ENCODE assay signal across 1 cellular context in genomic region chr2:240960309-240960962, GRCh38.
TF ChIP-seq lines count a peak whose summit lies in the region.

No MANE protein-coding gene starts in this region.

TF ChIP-seq in HepG2, 621 proteins besides CTCF, POLR2A, EP300 and RAD21 (continued from another document and continues in another):
- TF ChIP-seq ZNF276 (CRISPR knock-in tag; IDR thresholded peaks at IDR 0.05; ENCODE audit: low read depth) = 0 out of 2 replicates have a peak, but pooled peaks have one; percentile 1
- TF ChIP-seq PRDM15 (CRISPR knock-in tag; IDR thresholded peaks at IDR 0.05) = no peak
- TF ChIP-seq CENPT (CRISPR knock-in tag; IDR thresholded peaks at IDR 0.05; ENCODE audit: low read depth) = no peak
- peak; percentile 97 for TF ChIP-seq TARDBP (CRISPR knock-in tag; IDR thresholded peaks at IDR 0.05)
- TF ChIP-seq GFI1 (CRISPR knock-in tag; IDR thresholded peaks at IDR 0.05; ENCODE audit: borderline replicate concordance) = peak; percentile 84; the same call in 1 of the 2 replicates
- peak; percentile 16; the same call in 1 of the 2 replicates for TF ChIP-seq ZNF556 (CRISPR knock-in tag; IDR thresholded peaks at IDR 0.05; ENCODE audit: borderline replicate concordance)
- TF ChIP-seq THAP11 (CRISPR knock-in tag; IDR thresholded peaks at IDR 0.05) = peak; percentile 70
- peak; percentile 82; the same call in 1 of the 2 replicates for TF ChIP-seq FOXK1 (CRISPR knock-in tag; IDR thresholded peaks at IDR 0.05; ENCODE audit: borderline replicate concordance, low read depth)
- no peak for TF ChIP-seq ZNF121 (CRISPR knock-in tag; IDR thresholded peaks at IDR 0.05)
- no peak for TF ChIP-seq CENPBD1 (CRISPR knock-in tag; IDR thresholded peaks at IDR 0.05; ENCODE audit: borderline replicate concordance, low read depth)
- peak; percentile 90; the same call in 1 of the 2 replicates for TF ChIP-seq ZSCAN31 (CRISPR knock-in tag; IDR thresholded peaks at IDR 0.05; ENCODE audit: low read depth)
- 0 out of 2 replicates have a peak, but pooled peaks have one; percentile 65 for TF ChIP-seq DR1 (CRISPR knock-in tag; IDR thresholded peaks at IDR 0.05)
- TF ChIP-seq PAXIP1 (CRISPR knock-in tag; conservative IDR thresholded peaks at IDR 0.05) = peak; percentile 94
- no peak for TF ChIP-seq MTF1 (CRISPR knock-in tag; IDR thresholded peaks at IDR 0.05)
- no peak for TF ChIP-seq MAFK (conservative IDR thresholded peaks at IDR 0.05 in 1 of 2, IDR thresholded peaks at IDR 0.05 in 1 of 2; ENCODE audit: low read length in 2 of 2)
- TF ChIP-seq ZNF891 (CRISPR knock-in tag; IDR thresholded peaks at IDR 0.05) = no peak; the same call in 1 of the 2 replicates
- no peak for TF ChIP-seq ATRX (CRISPR knock-in tag; IDR thresholded peaks at IDR 0.05; ENCODE audit: borderline replicate concordance)
- peak; percentile 85 for TF ChIP-seq HOXA3 (CRISPR knock-in tag; IDR thresholded peaks at IDR 0.05)
- TF ChIP-seq ZNF879 (CRISPR knock-in tag; IDR thresholded peaks at IDR 0.05) = no peak
- no peak for TF ChIP-seq ZNF335 (CRISPR knock-in tag; IDR thresholded peaks at IDR 0.05)
- TF ChIP-seq ZNF484 (CRISPR knock-in tag; IDR thresholded peaks at IDR 0.05; ENCODE audit: borderline replicate concordance, low read depth) = 0 out of 2 replicates have a peak, but pooled peaks have one; percentile 22
- TF ChIP-seq FLYWCH1 (CRISPR knock-in tag; IDR thresholded peaks at IDR 0.05) = no peak
- peak; percentile 69; the same call in 1 of the 2 replicates for TF ChIP-seq ZXDC (CRISPR knock-in tag; IDR thresholded peaks at IDR 0.05)
- 0 out of 2 replicates have a peak, but pooled peaks have one; percentile 40 for TF ChIP-seq SSRP1 (CRISPR knock-in tag; IDR thresholded peaks at IDR 0.05)
- 0 out of 2 replicates have a peak, but pooled peaks have one; percentile 60 for TF ChIP-seq ZNF737 (CRISPR knock-in tag; IDR thresholded peaks at IDR 0.05; ENCODE audit: borderline replicate concordance)
- no peak for TF ChIP-seq ZNF580 (CRISPR knock-in tag; IDR thresholded peaks at IDR 0.05; ENCODE audit: borderline replicate concordance, low read depth)
- peak; percentile 77 for TF ChIP-seq ZNF574 (CRISPR knock-in tag; IDR thresholded peaks at IDR 0.05)
- no peak for TF ChIP-seq AFF4 (CRISPR knock-in tag; IDR thresholded peaks at IDR 0.05)
- no peak for TF ChIP-seq GTF3A (CRISPR knock-in tag; conservative IDR thresholded peaks at IDR 0.05)
- TF ChIP-seq KLF15 (CRISPR knock-in tag; IDR thresholded peaks at IDR 0.05; ENCODE audit: borderline replicate concordance) = peak; percentile 58; the same call in 1 of the 2 replicates
- TF ChIP-seq SIN3A (IDR thresholded peaks at IDR 0.05; ENCODE audit: borderline replicate concordance, low read depth, low read length) = peak; percentile 80; the same call in 1 of the 2 replicates
- TF ChIP-seq DDIT3 (CRISPR knock-in tag; IDR thresholded peaks at IDR 0.05) = 0 out of 2 replicates have a peak, but pooled peaks have one; percentile 29
- peak; percentile 52; the same call in 1 of the 2 replicates for TF ChIP-seq ZNF740 (CRISPR knock-in tag; IDR thresholded peaks at IDR 0.05)
- TF ChIP-seq THRA (CRISPR knock-in tag; IDR thresholded peaks at IDR 0.05; ENCODE audit: borderline replicate concordance) = peak; percentile 26; the same call in 1 of the 2 replicates
- TF ChIP-seq ZKSCAN5 (CRISPR knock-in tag; IDR thresholded peaks at IDR 0.05) = no peak
